14 cellular contexts compared by ENCODE assay signal in the genomic region with DNA sequence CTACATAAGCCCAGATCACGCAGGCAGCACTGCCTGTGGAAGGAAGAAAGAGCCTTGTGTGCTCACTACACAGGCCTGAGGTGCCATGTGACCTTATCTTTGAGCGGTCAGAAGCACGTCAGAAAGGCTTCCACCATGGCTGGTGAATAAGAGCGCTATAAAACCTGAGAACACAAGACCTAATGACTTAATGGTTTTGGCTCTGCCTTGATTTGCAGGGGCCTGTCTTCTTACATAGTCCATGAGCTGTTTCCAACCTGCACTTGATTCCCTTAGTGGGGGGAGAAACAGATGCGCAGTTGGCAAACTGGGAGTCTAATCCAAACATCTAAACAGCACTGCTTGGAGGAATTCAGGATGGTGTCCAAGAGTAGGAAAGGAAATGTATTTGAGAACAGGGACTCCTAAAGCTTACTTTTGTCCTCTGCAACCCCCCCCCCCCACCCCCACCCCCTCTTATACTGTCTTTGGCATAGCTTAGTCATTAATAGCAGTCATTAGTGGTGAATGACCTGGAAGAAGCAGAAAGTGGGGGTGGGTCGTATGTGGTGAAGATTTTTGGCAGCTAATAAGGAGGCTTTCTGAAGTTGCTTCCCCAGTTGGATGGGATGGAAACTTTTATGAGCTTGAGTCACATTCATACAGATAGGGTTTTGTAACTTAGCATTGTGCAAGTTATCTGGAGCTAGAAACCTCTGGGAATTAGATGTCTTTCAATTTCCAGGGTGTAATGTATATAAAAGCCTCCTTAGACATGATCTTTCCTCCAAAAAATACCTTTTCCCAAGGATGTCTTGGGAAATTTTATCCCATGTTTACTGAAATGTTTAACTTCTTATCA.
A peak's percentile ranks its signal among the peaks of the same experiment; 100 is the strongest.
DNase-seq lines count a peak whose midpoint lies in the region; ATAC-seq, FAIRE-seq and TF ChIP-seq lines count a peak whose summit lies in the region.
"Had no signal": no experiment of that assay in that cellular context is flagged by ENCODE, and none has a peak within 500 bp of the region (broad histone marks: within the 10 kb centered on the region; RNA-seq: fewer than 3 reads in every experiment).

No MANE protein-coding gene starts in this region.

- no peak overlapping the region for H3K27ac ChIP-seq in CD8-positive, alpha-beta memory T cell (ENCODE audit: low read depth, low read length)
- H3K27ac ChIP-seq: 22Rv1 had no signal

- DNase-seq in DMS 273 (lab: John Stamatoyannopoulos, UW; ENCODE audit: unreplicated experiment) (peak; percentile 38), DMS 273 treated with DMSO at 0.1 percent for 48 hours (lab: John Stamatoyannopoulos, UW) (no peak), MCF 10A (ENCODE audit: unreplicated experiment) (peak; percentile 85), left colon (peak in 1 of 2 donors; percentile 68), urothelium cell line (ENCODE audit: low spot score) (peak; percentile 75), chondrocyte (ENCODE audit: low spot score) (no peak), cerebellum (ENCODE audit: low spot score) (no peak)
- no peak for DNase-seq in CD8-positive, alpha-beta memory T cell
- DNase-seq: KG1, naive B cell, NCI-H345, SW 1271 had no signal

- CTCF ChIA-PET in MCF 10A (lab: Yijun Ruan, JAX), result interaction anchor here (0.7 to 0.9 kb wide), 2 partner anchors 312 to 1143 kb away, joined by 3 to 4 read pairs; no protein-coding TSS in a partner anchor
- CTCF ChIA-PET in CD8-positive, alpha-beta memory T cell (lab: Charles Lee), result no interaction called here

- no peaks in the 10 kb centered on the region for H3K4me1 ChIP-seq in CD8-positive, alpha-beta memory T cell (ENCODE audit: insufficient read depth, low read length)

- H3K36me3 Mint-ChIP-seq in MCF 10A (ENCODE audit: insufficient read depth, unreplicated experiment) (no peaks in the 10 kb centered on the region), chondrocyte (ENCODE audit: low read depth) (peaks cover 3% of the 10 kb centered on the region)
- H3K36me3 Mint-ChIP-seq in CD8-positive, alpha-beta memory T cell, result no peaks in the 10 kb centered on the region
- H3K36me3 Mint-ChIP-seq: naive B cell had no signal

- no peaks in the 10 kb centered on the region for H3K36me3 ChIP-seq in CD8-positive, alpha-beta memory T cell (ENCODE audit: insufficient read depth, low read length)

- H3K4me3 ChIP-seq in CD8-positive, alpha-beta memory T cell (ENCODE audit: low read length), result no peak overlapping the region

- POLR2A ChIA-PET in MCF 10A (lab: Yijun Ruan, JAX), result interaction anchor here (0.7 to 2.7 kb wide), 9 partner anchors 8 to 80 kb away, joined by 3 to 15 read pairs (median 3); no protein-coding TSS in a partner anchor
- POLR2A ChIA-PET in CD8-positive, alpha-beta memory T cell (lab: Charles Lee), result no interaction called here

- no peaks in the 10 kb centered on the region for H3K27me3 ChIP-seq in CD8-positive, alpha-beta memory T cell (ENCODE audit: insufficient read depth, low read length, poor library complexity, severe bottlenecking)

- ATAC-seq in left colon, result peak; percentile 32

- peak; percentile 79 for FAIRE-seq in urothelium cell line (lab: Jason Lieb, UNC)
- FAIRE-seq: frontal cortex had no signal

- H3K4me3 Mint-ChIP-seq in MCF 10A (ENCODE audit: unreplicated experiment) (no peak overlapping the region), chondrocyte (ENCODE audit: unreplicated experiment) (no peak overlapping the region)
- no peak overlapping the region for H3K4me3 Mint-ChIP-seq in CD8-positive, alpha-beta memory T cell
- H3K4me3 Mint-ChIP-seq: naive B cell had no signal

- no peaks in the 10 kb centered on the region for H3K27me3 Mint-ChIP-seq in MCF 10A (ENCODE audit: insufficient read depth, unreplicated experiment)
- H3K27me3 Mint-ChIP-seq in chondrocyte (ENCODE audit: low read depth), result peaks cover under 1% of the 10 kb centered on the region
- no peaks in the 10 kb centered on the region for H3K27me3 Mint-ChIP-seq in CD8-positive, alpha-beta memory T cell
- H3K27me3 Mint-ChIP-seq: naive B cell had no signal

- H3K27ac Mint-ChIP-seq in MCF 10A (ENCODE audit: low read depth, unreplicated experiment), result peak overlapping the region; percentile 94
- no peak overlapping the region for H3K27ac Mint-ChIP-seq in chondrocyte (ENCODE audit: unreplicated experiment)
- H3K27ac Mint-ChIP-seq in CD8-positive, alpha-beta memory T cell, result no peak overlapping the region
- H3K27ac Mint-ChIP-seq: naive B cell had no signal

- TF ChIP-seq CTCF in MCF 10A (IDR thresholded peaks at IDR 0.05; ENCODE audit: unreplicated experiment) (no peak), chondrocyte (IDR thresholded peaks at IDR 0.05) (no peak)

- H3K4me1 Mint-ChIP-seq in MCF 10A (ENCODE audit: insufficient read depth, unreplicated experiment) (peaks cover 34% of the 10 kb centered on the region), chondrocyte (ENCODE audit: low read depth) (peaks cover 20% of the 10 kb centered on the region)
- no peaks in the 10 kb centered on the region for H3K4me1 Mint-ChIP-seq in CD8-positive, alpha-beta memory T cell
- H3K4me1 Mint-ChIP-seq: naive B cell had no signal

- H3K9me3 Mint-ChIP-seq in MCF 10A (ENCODE audit: unreplicated experiment), result peaks cover 8% of the 10 kb centered on the region
- H3K9me3 Mint-ChIP-seq in chondrocyte (ENCODE audit: low read depth), result peaks cover 5% of the 10 kb centered on the region
- peaks cover 4 to 10% (median 7%) of the 10 kb centered on the region in 5 donors for H3K9me3 Mint-ChIP-seq in CD8-positive, alpha-beta memory T cell

- BruUV-seq in MCF 10A (replicated peaks; lab: Mats Ljungman, UMichigan), result no TSS peak

- no peaks in the 10 kb centered on the region for H3K9me3 ChIP-seq in CD8-positive, alpha-beta memory T cell (ENCODE audit: low read length)

- intact Hi-C loops in MCF 10A (cut with micrococcal nuclease), result no loop called here
- intact Hi-C loops in left colon (cut with DNase I, micrococcal nuclease), result no loop called here

Comparison
In these comparisons a context has a peak if more than half of its experiments do, and no peak if none do; other contexts are left out.
1. DNase-seq: peak in DMS 273 (single experiment), MCF 10A (single experiment) and urothelium cell line (single experiment); none in DMS 273 treated with DMSO at 0.1 percent for 48 hours (single experiment), chondrocyte (single experiment), CD8-positive, alpha-beta memory T cell (0 of 5) and cerebellum (single experiment).